ENCODE assay signal across 10 cellular contexts in the genomic region with DNA sequence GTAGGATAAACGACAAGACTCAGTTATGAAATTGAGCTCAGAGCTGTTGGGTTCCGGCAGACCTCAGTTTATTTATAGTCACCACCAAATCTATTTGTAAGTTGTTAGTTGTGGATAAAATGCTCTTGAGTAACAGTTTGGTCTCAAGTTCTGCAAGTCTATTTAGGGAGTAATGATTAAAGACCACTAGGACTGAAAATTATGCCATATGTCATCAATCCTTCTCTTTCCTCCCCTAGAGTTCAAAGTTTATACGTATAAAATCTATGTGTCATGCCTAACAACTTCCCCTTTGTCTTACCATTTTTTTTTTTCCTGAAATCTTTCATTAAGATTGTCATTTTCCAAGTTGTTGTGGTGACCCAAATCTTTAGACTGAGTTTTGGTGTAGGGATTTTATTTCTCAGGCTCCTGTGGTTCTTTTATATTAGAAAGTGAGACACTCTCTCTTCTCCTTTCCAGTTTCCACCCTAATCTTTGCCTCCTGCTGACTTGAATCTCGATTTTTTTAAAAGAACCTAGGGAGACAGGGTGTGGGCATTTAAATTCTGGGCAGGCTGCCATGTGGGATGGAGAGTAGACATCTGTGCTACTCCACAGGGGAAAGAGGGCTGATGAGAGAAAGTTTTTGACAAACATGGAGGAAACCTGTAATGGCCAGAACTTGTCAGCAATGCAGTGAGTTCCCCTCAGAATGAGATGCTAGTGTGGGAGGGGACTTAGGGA. TPM values are rescaled to one million over a fixed set of nuclear protein-coding genes. Genes with fewer than 3 reads are reported as not detected.
DNase-seq lines count a peak whose midpoint lies in the region; ATAC-seq, FAIRE-seq and TF ChIP-seq lines count a peak whose summit lies in the region.
"Had no signal": no experiment of that assay in that cellular context is flagged by ENCODE, and none has a peak within 500 bp of the region (broad histone marks: within the 10 kb centered on the region; RNA-seq: fewer than 3 reads in every experiment).

No MANE protein-coding gene starts in this region.

- peaks cover 35% of the 10 kb centered on the region for H3K4me1 Mint-ChIP-seq in chondrocyte (ENCODE audit: low read depth)
- H3K4me1 Mint-ChIP-seq: activated B cell treated with CpG ODN at 0.5 μM for 24 hours had no signal

- no peaks in the 10 kb centered on the region for H3K27me3 Mint-ChIP-seq in chondrocyte (ENCODE audit: low read depth)

- H3K36me3 Mint-ChIP-seq in chondrocyte (ENCODE audit: low read depth), result no peaks in the 10 kb centered on the region

- H3K27ac Mint-ChIP-seq in chondrocyte (ENCODE audit: unreplicated experiment), result peak overlapping the region; percentile 69
- H3K27ac Mint-ChIP-seq: activated B cell treated with CpG ODN at 0.5 μM for 24 hours had no signal

- H3K9me3 ChIP-seq in right atrium auricular region (no peaks in the 10 kb centered on the region), kidney (ENCODE audit: control insufficient read depth in 1 of 2, low read length in 2 of 2) (no peaks in the 10 kb centered on the region)

- no peaks in the 10 kb centered on the region for H3K9me3 Mint-ChIP-seq in chondrocyte (ENCODE audit: low read depth)
- H3K9me3 Mint-ChIP-seq: activated B cell treated with CpG ODN at 0.5 μM for 24 hours had no signal

- no peaks in the 10 kb centered on the region for H3K27me3 ChIP-seq in right atrium auricular region

- no peak overlapping the region for H3K27ac ChIP-seq in right atrium auricular region
- no peak overlapping the region for H3K27ac ChIP-seq in kidney (ENCODE audit: low read depth in 2 of 2, low read length in 2 of 2)

- intact Hi-C loops in Right ventricle myocardium superior (cut with DNase I), result no loop called here
- intact Hi-C loops in kidney (cut with DNase I), result no loop called here

- H3K4me3 Mint-ChIP-seq in chondrocyte (ENCODE audit: unreplicated experiment), result no peak overlapping the region
- H3K4me3 Mint-ChIP-seq: activated B cell treated with CpG ODN at 0.5 μM for 24 hours had no signal

- no peak for TF ChIP-seq CTCF in right atrium auricular region (IDR thresholded peaks at IDR 0.05)
- no peak for TF ChIP-seq CTCF in chondrocyte (IDR thresholded peaks at IDR 0.05)
- TF ChIP-seq CTCF in kidney (IDR thresholded peaks at IDR 0.05; ENCODE audit: borderline replicate concordance, extremely low read depth, insufficient read depth), result no peak

- no peak overlapping the region for H3K4me3 ChIP-seq in right atrium auricular region
- no peak overlapping the region for H3K4me3 ChIP-seq in kidney (ENCODE audit: low read length in 2 of 2)

- FAIRE-seq in kidney (lab: Jason Lieb, UNC), result no peak

- H3K4me1 ChIP-seq in right atrium auricular region (no peaks in the 10 kb centered on the region), kidney (ENCODE audit: control insufficient read depth in 1 of 2, insufficient read depth in 1 of 2, low read depth in 1 of 2, low read length in 2 of 2) (peaks cover 0 to 1% of the 10 kb centered on the region in 2 donors)

- ATAC-seq in Right ventricle myocardium superior (ENCODE audit: poor library complexity), result peak; percentile 31
- ATAC-seq in HG02642 (IDR thresholded peaks at IDR 0.05; ENCODE audit: poor library complexity, unreplicated experiment), result no peak
- no peak for ATAC-seq in HG02973 (IDR thresholded peaks at IDR 0.05; ENCODE audit: unreplicated experiment)

- no peak overlapping the region for H3K9ac ChIP-seq in kidney (ENCODE audit: low read length in 2 of 2)

- H3K36me3 ChIP-seq in right atrium auricular region (no peaks in the 10 kb centered on the region), kidney (ENCODE audit: control insufficient read depth in 1 of 2, insufficient read depth in 2 of 2, low read length in 2 of 2) (no peaks in the 10 kb centered on the region)

- DNase-seq in Right ventricle myocardium superior, result no peak
- no peak for DNase-seq in right atrium auricular region (ENCODE audit: low spot score)
- peak; percentile 36 to 73 for DNase-seq in NCI-H446 (lab: John Stamatoyannopoulos, UW)
- no peak for DNase-seq in chondrocyte (ENCODE audit: low spot score)
- no peak for DNase-seq in kidney
- DNase-seq in HuH-7 (ENCODE audit: low spot score), result no peak
- DNase-seq: activated B cell treated with CpG ODN at 0.5 μM for 24 hours; activated naive CD4-positive, alpha-beta T cell treated with anti-CD3 and anti-CD28 coated beads, Interleukin-2, amount 50 U/mL, for 16 hours had no signal

RNA-seq across cellular contexts. Expression of a gene that starts 51.0 kb away (rescaled TPM):
- total RNA-seq in Right ventricle myocardium superior (3.3 TPM), right atrium auricular region (1 to 10 TPM; 5.0 to 6.4 TPM), chondrocyte (1.6 to 2.8 TPM (median 1.9 TPM) in 3 replicates), kidney (66.0 TPM)
- polyA plus RNA-seq in kidney (ENCODE audit: insufficient read depth, low read depth, low replicate concordance), result 4.4 TPM
- total RNA-seq: activated B cell treated with CpG ODN at 0.5 μM for 24 hours had no signal

Comparison
In these comparisons a context has a peak if more than half of its experiments do, and no peak if none do; other contexts are left out.
1. DNase-seq: peak in NCI-H446 (2 of 2); none in Right ventricle myocardium superior (single experiment), right atrium auricular region (single experiment), chondrocyte (single experiment), kidney (single experiment) and HuH-7 (single experiment).